ENCODE assay signal across 8 cellular contexts in the genomic region with DNA sequence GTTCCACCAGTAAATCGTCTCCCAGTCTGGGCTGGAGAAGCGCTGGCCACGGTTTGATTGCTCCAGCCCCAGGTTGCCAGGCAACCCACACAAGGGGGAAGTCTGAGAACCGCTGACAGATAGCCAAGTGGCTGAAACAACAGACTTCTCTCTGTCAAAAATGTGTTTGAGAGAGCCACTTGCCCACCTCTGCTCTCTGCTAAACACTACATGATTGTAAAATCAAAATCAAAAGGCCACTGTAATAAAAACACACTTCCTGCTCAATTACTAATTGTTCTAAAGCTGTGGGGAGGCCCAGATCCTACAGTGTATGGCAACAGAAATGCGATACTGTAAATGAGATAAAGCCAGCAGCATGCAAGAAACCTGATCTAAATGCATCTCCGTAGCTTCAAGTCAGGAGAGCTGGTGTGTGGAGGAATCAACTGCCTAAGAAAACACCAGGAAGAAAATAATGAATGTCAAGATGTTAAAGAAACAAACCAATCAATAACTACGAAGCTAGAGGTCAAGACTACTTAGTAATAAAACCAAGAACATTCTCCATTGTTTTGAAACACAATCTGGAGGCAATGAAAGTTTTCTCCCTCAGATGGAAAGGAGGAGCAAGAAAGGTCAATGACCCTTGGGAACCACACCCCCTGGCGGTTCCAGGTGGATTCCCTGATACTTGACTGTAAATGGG.
DNase-seq lines count a peak whose midpoint lies in the region; ATAC-seq, FAIRE-seq and TF ChIP-seq lines count a peak whose summit lies in the region.

No MANE protein-coding gene starts in this region.

- H3K4me1 Mint-ChIP-seq in endothelial cell (ENCODE audit: unreplicated experiment) = peaks cover 31% of the 10 kb centered on the region

- WGBS in mesodermal cell (ENCODE audit: insufficient coverage in 2 of 2), 2 experiments = 15 to 25% methylated on average over 6 to 7 of the region's 8 CpGs

- H3K27ac ChIP-seq in mesodermal cell (ENCODE audit: low read depth, low read length, severe bottlenecking) (peak overlapping the region; percentile 95), upper lobe of right lung (peak overlapping the region; percentile 52)

- H3K4me1 ChIP-seq in mesodermal cell (ENCODE audit: control insufficient read depth, insufficient read depth, low read length, poor library complexity, severe bottlenecking) (peaks cover 7% of the 10 kb centered on the region), upper lobe of right lung (peaks cover 12% of the 10 kb centered on the region)

- H3K27me3 Mint-ChIP-seq in endothelial cell (ENCODE audit: unreplicated experiment) = peaks cover 4% of the 10 kb centered on the region

- H3K27me3 ChIP-seq in upper lobe of right lung = no peaks in the 10 kb centered on the region

- H3K36me3 ChIP-seq in mesodermal cell (ENCODE audit: control insufficient read depth, insufficient read depth, low read length) (peaks cover 60% of the 10 kb centered on the region), upper lobe of right lung (no peaks in the 10 kb centered on the region)

- H3K27ac Mint-ChIP-seq in endothelial cell (ENCODE audit: unreplicated experiment) = peak overlapping the region; percentile 99

- peak; percentile 68 for TF ChIP-seq CTCF in endothelial cell (IDR thresholded peaks at IDR 0.05; ENCODE audit: unreplicated experiment)
- no peak for TF ChIP-seq CTCF in upper lobe of right lung (IDR thresholded peaks at IDR 0.05)

- intact Hi-C loops in upper lobe of right lung (cut with DNase I) = no loop called here

- no peak overlapping the region for H3K4me3 ChIP-seq in mesodermal cell (ENCODE audit: extremely low read depth, insufficient read depth, low read length, poor library complexity, severe bottlenecking)
- no peak overlapping the region for H3K4me3 ChIP-seq in upper lobe of right lung

- H3K9me3 ChIP-seq in mesodermal cell (ENCODE audit: control insufficient read depth, low read length) (no peaks in the 10 kb centered on the region), upper lobe of right lung (no peaks in the 10 kb centered on the region)

- ATAC-seq in upper lobe of right lung (peak; percentile 95), HG03025 (IDR thresholded peaks at IDR 0.05; ENCODE audit: low FRiP score, unreplicated experiment) (no peak)

- H3K36me3 Mint-ChIP-seq in endothelial cell (ENCODE audit: low read depth, unreplicated experiment) = no peaks in the 10 kb centered on the region

- FAIRE-seq in GM12891 (lab: Jason Lieb, UNC) = peak; percentile 66

- DNase-seq in GM12891 (ENCODE audit: insufficient read length, low spot score) (peak; percentile 56), Kasumi-1 (lab: John Stamatoyannopoulos, UW) (peak; percentile 85 to 88), SHP77 (lab: John Stamatoyannopoulos, UW) (peak; percentile 64 to 80), endothelial cell (ENCODE audit: low spot score) (peak; percentile 79), upper lobe of right lung (peak; percentile 86)
- no peak for DNase-seq in stimulated activated CD4-positive, alpha-beta T cell treated with anti-CD3 and anti-CD28 coated beads, Interleukin-12 subunit alpha, Interleukin-12 subunit beta, amount 100 ng/mL, for 4 hours

- TF ChIP-seq POLR2A in GM12891 (IDR thresholded peaks at IDR 0.05; ENCODE audit: low read depth, low read length) = no peak

- H3K9me3 Mint-ChIP-seq in endothelial cell (ENCODE audit: unreplicated experiment) = no peaks in the 10 kb centered on the region

- H3K4me3 Mint-ChIP-seq in endothelial cell (ENCODE audit: unreplicated experiment) = peak overlapping the region; percentile 57

TF ChIP-seq in GM12891, 5 proteins besides CTCF, POLR2A, EP300 and RAD21:
- TF ChIP-seq POU2F2 (IDR thresholded peaks at IDR 0.05; ENCODE audit: low read depth, low read length) (no peak), SPI1 (IDR thresholded peaks at IDR 0.05; ENCODE audit: low read depth, low read length) (peak; percentile 51)
